Comparison of ENCODE assay signal across 24 cellular contexts in genomic region chr12:98733667-98734350, GRCh38.
"Had no signal": no experiment of that assay in that cellular context is flagged by ENCODE, and none has a peak within 500 bp of the region (broad histone marks: within the 10 kb centered on the region; RNA-seq: fewer than 3 reads in every experiment).

No MANE protein-coding gene starts in this region.

- DNase-seq: activated CD4-positive, alpha-beta T cell treated with anti-CD3 and anti-CD28 coated beads, Interleukin-2, amount 50 U/mL, for 48 hours; activated CD8-positive, alpha-beta memory T cell treated with anti-CD3 and anti-CD28 coated beads, Interleukin-2, amount 50 U/mL, for 48 hours; activated naive CD4-positive, alpha-beta T cell treated with anti-CD3 and anti-CD28 coated beads for 36 hours; activated T-cell treated with anti-CD3 and anti-CD28 coated beads, Interleukin-2, amount 50 U/mL, for 4 hours; aorta; brain microvascular endothelial cell; caudate nucleus; colonic mucosa; dorsolateral prefrontal cortex; effector memory CD8-positive, alpha-beta T cell; esophagus squamous epithelium; heart right ventricle; naive thymus-derived CD8-positive, alpha-beta T cell; stimulated activated CD4-positive, alpha-beta T cell treated with anti-CD3 and anti-CD28 coated beads, Interleukin-2, amount 100 ng/mL, for 48 hours; stimulated activated CD8-positive, alpha-beta memory T cell treated with anti-CD3 and anti-CD28 coated beads, Interleukin-4, amount 100 ng/mL, for 48 hours; stimulated activated naive B cell treated with anti-CD40 and anti-IgM and Interleukin-4, amounts not matched to agents 10 μg/mL and 1 μg/mL and 100 μg/mL, for 72 hours; T1000; upper lobe of left lung had no signal

- H3K9me3 Mint-ChIP-seq: activated naive CD4-positive, alpha-beta T cell treated with anti-CD3 and anti-CD28 coated beads for 36 hours; activated T-cell treated with anti-CD3 and anti-CD28 coated beads, Interleukin-2, amount 50 U/mL, for 4 hours; effector memory CD8-positive, alpha-beta T cell; naive thymus-derived CD8-positive, alpha-beta T cell; neural progenitor cell; stimulated activated naive B cell treated with anti-CD40 and anti-IgM and Interleukin-4, amounts not matched to agents 10 μg/mL and 1 μg/mL and 100 μg/mL, for 72 hours; T-helper 1 cell treated with Interleukin-12 subunit alpha and Interleukin-12 subunit beta and Interleukin-4 antibody, amounts not matched to agents 30 μg/mL and 1 μg/mL, for 36 hours; WTC11 had no signal

- H3K4me3 ChIP-seq: colonic mucosa, dorsolateral prefrontal cortex, esophagus squamous epithelium, heart right ventricle, lung, neural progenitor cell, upper lobe of left lung had no signal

- H3K4me3 Mint-ChIP-seq: activated naive CD4-positive, alpha-beta T cell treated with anti-CD3 and anti-CD28 coated beads for 36 hours; activated T-cell treated with anti-CD3 and anti-CD28 coated beads, Interleukin-2, amount 50 U/mL, for 4 hours; effector memory CD8-positive, alpha-beta T cell; naive thymus-derived CD8-positive, alpha-beta T cell; neural progenitor cell; stimulated activated naive B cell treated with anti-CD40 and anti-IgM and Interleukin-4, amounts not matched to agents 10 μg/mL and 1 μg/mL and 100 μg/mL, for 72 hours; T-helper 1 cell treated with Interleukin-12 subunit alpha and Interleukin-12 subunit beta and Interleukin-4 antibody, amounts not matched to agents 30 μg/mL and 1 μg/mL, for 36 hours; WTC11 had no signal

- H3K9ac ChIP-seq: neural progenitor cell had no signal

- H3K27me3 Mint-ChIP-seq: effector memory CD8-positive, alpha-beta T cell; naive thymus-derived CD8-positive, alpha-beta T cell; progenitor cell of endocrine pancreas; stimulated activated naive B cell treated with anti-CD40 and anti-IgM and Interleukin-4, amounts not matched to agents 10 μg/mL and 1 μg/mL and 100 μg/mL, for 72 hours had no signal

- ATAC-seq: activated T-cell treated with anti-CD3 and anti-CD28 coated beads, Interleukin-2, amount 50 U/mL, for 4 hours; effector memory CD8-positive, alpha-beta T cell; heart right ventricle; left lobe of liver; naive thymus-derived CD8-positive, alpha-beta T cell; stimulated activated naive B cell treated with anti-CD40 and anti-IgM and Interleukin-4, amounts not matched to agents 10 μg/mL and 1 μg/mL and 100 μg/mL, for 72 hours; WTC11 had no signal

- H3K27me3 ChIP-seq: brain microvascular endothelial cell, colonic mucosa, dorsolateral prefrontal cortex, esophagus squamous epithelium, heart right ventricle, neural progenitor cell, upper lobe of left lung had no signal

- H3K4me1 Mint-ChIP-seq: stimulated activated naive B cell treated with anti-CD40 and anti-IgM and Interleukin-4, amounts not matched to agents 10 μg/mL and 1 μg/mL and 100 μg/mL, for 72 hours had no signal

- H3K27ac ChIP-seq: brain microvascular endothelial cell, colonic mucosa, esophagus squamous epithelium, heart right ventricle, neural progenitor cell, upper lobe of left lung had no signal

- H3K4me1 ChIP-seq: colonic mucosa, heart right ventricle, upper lobe of left lung had no signal

- H3K27ac Mint-ChIP-seq: activated naive CD4-positive, alpha-beta T cell treated with anti-CD3 and anti-CD28 coated beads for 36 hours; effector memory CD8-positive, alpha-beta T cell; naive thymus-derived CD8-positive, alpha-beta T cell; neural progenitor cell; progenitor cell of endocrine pancreas; stimulated activated naive B cell treated with anti-CD40 and anti-IgM and Interleukin-4, amounts not matched to agents 10 μg/mL and 1 μg/mL and 100 μg/mL, for 72 hours; T-helper 1 cell treated with Interleukin-12 subunit alpha and Interleukin-12 subunit beta and Interleukin-4 antibody, amounts not matched to agents 30 μg/mL and 1 μg/mL, for 36 hours; WTC11 had no signal

- H3K36me3 ChIP-seq: colonic mucosa, neural progenitor cell had no signal

- H2AFZ ChIP-seq: neural progenitor cell had no signal

- H3K4me2 ChIP-seq: neural progenitor cell had no signal

- H3K9me3 ChIP-seq: colonic mucosa, esophagus squamous epithelium, heart right ventricle, upper lobe of left lung had no signal
